Comparison of ENCODE assay signal across 10 cellular contexts in genomic region chr4:123244233-123244632, GRCh38.
DNase-seq lines count a peak whose midpoint lies in the region; ATAC-seq, FAIRE-seq and TF ChIP-seq lines count a peak whose summit lies in the region.
"Had no signal": no experiment of that assay in that cellular context is flagged by ENCODE, and none has a peak within 500 bp of the region (broad histone marks: within the 10 kb centered on the region; RNA-seq: fewer than 3 reads in every experiment).

No MANE protein-coding gene starts in this region.

- peak; percentile 79 to 92 for TF ChIP-seq EP300 in tibial nerve (IDR thresholded peaks at IDR 0.05)

- H3K27ac ChIP-seq in Panc1 (ENCODE audit: low read length) (no peak overlapping the region), tibial nerve (peak overlapping the region in 1 of 4 donors; percentile 71)

- DNase-seq in NCI-H146 (lab: John Stamatoyannopoulos, UW) (peak; percentile 4), NCI-H146 treated with DMSO at 0.1 percent for 48 hours (lab: John Stamatoyannopoulos, UW; ENCODE audit: unreplicated experiment) (no peak), Panc1 (ENCODE audit: low read depth, low spot score) (no peak), Right ventricle myocardium inferior (ENCODE audit: missing footprints) (peak; percentile 71), tibial nerve (ENCODE audit: low spot score in 2 of 2) (peak; percentile 32 to 60), DMS79 (lab: John Stamatoyannopoulos, UW) (no peak), RCC 7860 (ENCODE audit: low spot score) (no peak), NCI-H2029 treated with DMSO at 0.1 percent for 48 hours (lab: John Stamatoyannopoulos, UW) (no peak)
- DNase-seq: NK-92 treated with Interleukin-12 subunit alpha and Interleukin-12 subunit beta, amount 100 ng/mL, for 24 hours had no signal

- CTCF ChIA-PET in Panc1 (lab: Charles Lee), result no interaction called here

- H3K4me3 ChIP-seq in Panc1 (ENCODE audit: low read depth in 2 of 2, low read length in 2 of 2), result no peak overlapping the region
- no peak overlapping the region for H3K4me3 ChIP-seq in tibial nerve

- intact Hi-C loops in Panc1 (cut with micrococcal nuclease; ENCODE audit: unreplicated experiment), result no loop called here
- intact Hi-C loops in Right ventricle myocardium inferior (cut with DNase I), result no loop called here

- H3K27me3 ChIP-seq in Panc1 (ENCODE audit: control insufficient read depth, insufficient read depth, low read length), result no peaks in the 10 kb centered on the region
- no peaks in the 10 kb centered on the region for H3K27me3 ChIP-seq in tibial nerve

- H3K36me3 ChIP-seq in Panc1 (ENCODE audit: control insufficient read depth, insufficient read depth, low read length) (no peaks in the 10 kb centered on the region), tibial nerve (no peaks in the 10 kb centered on the region)

- WGBS in tibial nerve, 2 donors, result 21 to 28% methylated on average over 5 of the region's 5 CpGs

- no peak for FAIRE-seq in RCC 7860 (lab: Jason Lieb, UNC)
- FAIRE-seq: islet of Langerhans had no signal

- POLR2A ChIA-PET in Panc1 (lab: Charles Lee), result no interaction called here

- BruUV-seq in Panc1 (replicated peaks; lab: Mats Ljungman, UMichigan), result no TSS peak

- no peak for TF ChIP-seq POLR2A in tibial nerve (IDR thresholded peaks at IDR 0.05)

- no peaks in the 10 kb centered on the region for H3K9me3 ChIP-seq in Panc1 (ENCODE audit: control insufficient read depth, insufficient read depth, low read depth, low read length)
- peaks cover 0 to 6% (median 0%) of the 10 kb centered on the region in 4 donors for H3K9me3 ChIP-seq in tibial nerve

- TF ChIP-seq CTCF in Panc1 (IDR thresholded peaks at IDR 0.05) (peak; percentile 45), tibial nerve (IDR thresholded peaks at IDR 0.05) (peak in 4 of 5 experiments; percentile 13 to 45 (median 22))

- in situ Hi-C loops in Panc1 (cut with HindIII; ENCODE audit: low pct_unique_long_range_greater_than_20kb, low sequenced_read_pairs), result no loop called here

- no peaks in the 10 kb centered on the region for H3K4me1 ChIP-seq in Panc1 (ENCODE audit: control insufficient read depth, insufficient read depth, low read length)
- H3K4me1 ChIP-seq in tibial nerve, result peaks cover 0 to 56% (median 6%) of the 10 kb centered on the region in 4 donors

- ATAC-seq in Panc1 (peak; percentile 85; the same call in 1 of the 2 replicates), Right ventricle myocardium inferior (peak; percentile 97)

Comparison
In these comparisons a context has a peak if more than half of its experiments do, and no peak if none do; other contexts are left out.
1. DNase-seq: peak in NCI-H146 (single experiment), Right ventricle myocardium inferior (single experiment) and tibial nerve (2 of 2); none in NCI-H146 treated with DMSO at 0.1 percent for 48 hours (single experiment), Panc1 (single experiment), DMS79 (single experiment), RCC 7860 (single experiment) and NCI-H2029 treated with DMSO at 0.1 percent for 48 hours (single experiment).